In genomic region chr1:12428334-12428733, GRCh38 we compare ENCODE assay signal across 19 cellular contexts.
DNase-seq lines count a peak whose midpoint lies in the region; ATAC-seq, FAIRE-seq and TF ChIP-seq lines count a peak whose summit lies in the region.
"Had no signal": no experiment of that assay in that cellular context is flagged by ENCODE, and none has a peak within 500 bp of the region (broad histone marks: within the 10 kb centered on the region; RNA-seq: fewer than 3 reads in every experiment).

No MANE protein-coding gene starts in this region.

- no peak for DNase-seq in activated naive CD8-positive, alpha-beta T cell treated with anti-CD3 and anti-CD28 coated beads, Interleukin-2, amount 10 ng/mL, durations not matched to agents 7 days and 5 days
- no peak for DNase-seq in activated naive CD8-positive, alpha-beta T cell treated with anti-CD3 and anti-CD28 coated beads, Interleukin-2, amount 50 U/mL, for 24 hours
- no peak for DNase-seq in GM12878 (ENCODE audit: low read depth, low spot score)
- no peak for DNase-seq in neural crest cell (ENCODE audit: low read depth, low spot score)
- no peak for DNase-seq in H54 (ENCODE audit: insufficient read length, low spot score)
- no peak for DNase-seq in PC-9
- DNase-seq in SHP77 (lab: John Stamatoyannopoulos, UW), result no peak
- DNase-seq: 8988T, Caco-2, GM23248, HCEC 1CT had no signal

- POLR2A ChIA-PET in activated naive CD8-positive, alpha-beta T cell treated with anti-CD3 and anti-CD28 coated beads, Interleukin-2, amount 10 ng/mL, durations not matched to agents 7 days and 5 days (lab: Charles Lee), result no interaction called here
- POLR2A ChIA-PET in GM12878 (lab: Charles Lee), result no interaction called here
- POLR2A ChIA-PET in PC-9 (lab: Charles Lee; ENCODE audit: unreplicated experiment), result no interaction called here

- no peak for TF ChIP-seq EP300 in GM12878 (IDR thresholded peaks at IDR 0.05; ENCODE audit: borderline replicate concordance in 1 of 2, control insufficient read depth in 1 of 2, low read depth in 2 of 2, low read length in 2 of 2)

- RAD21 ChIA-PET in GM12878 (lab: Charles Lee; ENCODE audit: unreplicated experiment), result no interaction called here

- H3K79me2 ChIP-seq in GM12878 (ENCODE audit: control insufficient read depth, insufficient read depth, low read length), result no peaks in the 10 kb centered on the region
- H3K79me2 ChIP-seq in PC-9 (ENCODE audit: low read depth), result no peaks in the 10 kb centered on the region

- H3K9me2 ChIP-seq in PC-9 (ENCODE audit: insufficient read depth), result no peaks in the 10 kb centered on the region

- ATAC-seq in activated naive CD8-positive, alpha-beta T cell treated with anti-CD3 and anti-CD28 coated beads, Interleukin-2, amount 10 ng/mL, durations not matched to agents 7 days and 5 days (ENCODE audit: low read depth), result no peak
- no peak for ATAC-seq in activated naive CD8-positive, alpha-beta T cell treated with anti-CD3 and anti-CD28 coated beads, Interleukin-2, amount 50 U/mL, for 24 hours
- ATAC-seq in GM12878, result no peak
- ATAC-seq: HepG2 had no signal

- no peaks in the 10 kb centered on the region for H3K9me3 Mint-ChIP-seq in activated naive CD8-positive, alpha-beta T cell treated with anti-CD3 and anti-CD28 coated beads, Interleukin-2, amount 10 ng/mL, durations not matched to agents 7 days and 5 days
- H3K9me3 Mint-ChIP-seq in activated naive CD8-positive, alpha-beta T cell treated with anti-CD3 and anti-CD28 coated beads, Interleukin-2, amount 50 U/mL, for 24 hours, result no peaks in the 10 kb centered on the region
- H3K9me3 Mint-ChIP-seq in neural crest cell, result no peaks in the 10 kb centered on the region
- H3K9me3 Mint-ChIP-seq: CD14-positive monocyte, IgD-negative memory B cell had no signal

- H3K4me3 Mint-ChIP-seq in activated naive CD8-positive, alpha-beta T cell treated with anti-CD3 and anti-CD28 coated beads, Interleukin-2, amount 10 ng/mL, durations not matched to agents 7 days and 5 days, result no peak overlapping the region
- no peak overlapping the region for H3K4me3 Mint-ChIP-seq in activated naive CD8-positive, alpha-beta T cell treated with anti-CD3 and anti-CD28 coated beads, Interleukin-2, amount 50 U/mL, for 24 hours
- H3K4me3 Mint-ChIP-seq in neural crest cell, result no peak overlapping the region
- H3K4me3 Mint-ChIP-seq: CD14-positive monocyte, IgD-negative memory B cell had no signal

- peaks cover 2% of the 10 kb centered on the region; the same call in 1 of the 2 replicates for H4K20me1 ChIP-seq in GM12878 (ENCODE audit: control insufficient read depth, insufficient read depth)
- H4K20me1 ChIP-seq in PC-9 (ENCODE audit: insufficient read depth), result no peaks in the 10 kb centered on the region
- H4K20me1 ChIP-seq: BLaER1 had no signal

- BruUV-seq in GM12878 (replicated peaks; lab: Mats Ljungman, UMichigan), result no TSS peak
- BruUV-seq in PC-9 (replicated peaks; lab: Mats Ljungman, UMichigan), result no TSS peak

- H3K4me2 ChIP-seq in GM12878 (ENCODE audit: control insufficient read depth, insufficient read depth) (no peak overlapping the region), PC-9 (no peak overlapping the region)
- H3K4me2 ChIP-seq: BLaER1 had no signal

- no peaks in the 10 kb centered on the region for H3F3A ChIP-seq in PC-9 (ENCODE audit: insufficient read depth, low read depth)

- H3K27ac ChIP-seq in GM12878 (ENCODE audit: control insufficient read depth, insufficient read depth) (no peak overlapping the region), PC-9 (no peak overlapping the region)
- H3K27ac ChIP-seq: BLaER1, GM23248 had no signal

- H3K36me3 ChIP-seq in GM12878 (ENCODE audit: control insufficient read depth in 2 of 2, insufficient read depth in 2 of 2, low read length in 1 of 2) (no peaks in the 10 kb centered on the region), PC-9 (ENCODE audit: low read depth) (no peaks in the 10 kb centered on the region)

- H3K27me3 Mint-ChIP-seq in activated naive CD8-positive, alpha-beta T cell treated with anti-CD3 and anti-CD28 coated beads, Interleukin-2, amount 10 ng/mL, durations not matched to agents 7 days and 5 days, result no peaks in the 10 kb centered on the region
- no peaks in the 10 kb centered on the region for H3K27me3 Mint-ChIP-seq in activated naive CD8-positive, alpha-beta T cell treated with anti-CD3 and anti-CD28 coated beads, Interleukin-2, amount 50 U/mL, for 24 hours
- no peaks in the 10 kb centered on the region for H3K27me3 Mint-ChIP-seq in neural crest cell (ENCODE audit: low read depth)
- H3K27me3 Mint-ChIP-seq: IgD-negative memory B cell had no signal

- intact Hi-C loops in GM12878 (cut with micrococcal nuclease; ENCODE audit: unreplicated experiment) (no loop called here), PC-9 (cut with micrococcal nuclease; ENCODE audit: unreplicated experiment) (no loop called here)

- SMC1A ChIA-PET in GM12878 (lab: Charles Lee; ENCODE audit: uncharacterized antibody, unreplicated experiment), result interaction anchor here (0.9 kb wide), 1 partner anchor 13 kb away, joined by 3 read pairs; no protein-coding TSS in a partner anchor

- H3K9ac ChIP-seq in GM12878 (ENCODE audit: control insufficient read depth, insufficient read depth, low read length), result no peak overlapping the region
- H3K9ac ChIP-seq: BLaER1, GM23248 had no signal

- peaks cover under 1% of the 10 kb centered on the region for H3K4me1 ChIP-seq in GM12878 (ENCODE audit: control insufficient read depth, insufficient read depth, low read length)
- H3K4me1 ChIP-seq in PC-9 (replicated peaks; ENCODE audit: insufficient read depth), result no peaks in the 10 kb centered on the region

- TF ChIP-seq CTCF in GM12878 (IDR thresholded peaks at IDR 0.05 in 2 of 3, conservative IDR thresholded peaks at IDR 0.05 in 1 of 3; ENCODE audit: control insufficient read depth in 2 of 3, extremely low read depth in 1 of 3, insufficient read depth in 1 of 3, low read depth in 3 of 3, low read length in 3 of 3), result no peak
- TF ChIP-seq CTCF in neural crest cell (conservative IDR thresholded peaks at IDR 0.05), result no peak
- no peak for TF ChIP-seq CTCF in PC-9 (conservative IDR thresholded peaks at IDR 0.05)

- H2AFZ ChIP-seq in GM12878 (ENCODE audit: control insufficient read depth, low read depth, low read length) (no peak overlapping the region), PC-9 (no peak overlapping the region)
- H2AFZ ChIP-seq: GM23248 had no signal

- H3K4me3 ChIP-seq in GM12878 (no peak overlapping the region), PC-9 (no peak overlapping the region)
- H3K4me3 ChIP-seq: BLaER1, GM23248 had no signal

- H3K9me3 ChIP-seq in GM12878 (replicated peaks; ENCODE audit: control insufficient read depth, insufficient read depth, low read length) (no peaks in the 10 kb centered on the region), PC-9 (ENCODE audit: insufficient read depth, low read depth) (no peaks in the 10 kb centered on the region)
- H3K9me3 ChIP-seq: BLaER1, Caco-2 had no signal

- FAIRE-seq in GM12878 (lab: Jason Lieb, UNC) (peak; percentile 35), H54 (lab: Jason Lieb, UNC) (no peak)
- FAIRE-seq: D721Med, G401.6, GM12892, GM18507, HepG2 had no signal

- peaks cover 31% of the 10 kb centered on the region for H3K36me3 Mint-ChIP-seq in activated naive CD8-positive, alpha-beta T cell treated with anti-CD3 and anti-CD28 coated beads, Interleukin-2, amount 10 ng/mL, durations not matched to agents 7 days and 5 days
- H3K36me3 Mint-ChIP-seq in activated naive CD8-positive, alpha-beta T cell treated with anti-CD3 and anti-CD28 coated beads, Interleukin-2, amount 50 U/mL, for 24 hours (ENCODE audit: low read depth), result peaks cover 32% of the 10 kb centered on the region
- no peaks in the 10 kb centered on the region for H3K36me3 Mint-ChIP-seq in neural crest cell (ENCODE audit: low read depth)

- TF ChIP-seq POLR2A in GM12878 (IDR thresholded peaks at IDR 0.05; ENCODE audit: low read depth, low read length) (no peak), H54 (IDR thresholded peaks at IDR 0.05; ENCODE audit: low read depth, low read length) (no peak)

- in situ Hi-C loops in GM12878 (cut with MboI), result no loop called here

- TF ChIP-seq RAD21 in GM12878 (IDR thresholded peaks at IDR 0.05; ENCODE audit: insufficient read depth, low read depth, low read length), result no peak

- no peaks in the 10 kb centered on the region for H3K27me3 ChIP-seq in GM12878 (replicated peaks in 1 of 2; ENCODE audit: control insufficient read depth in 2 of 2, insufficient read depth in 2 of 2, low read length in 1 of 2)
- H3K27me3 ChIP-seq in PC-9 (ENCODE audit: insufficient read depth, low read depth), result no peaks in the 10 kb centered on the region
- H3K27me3 ChIP-seq: BLaER1 had no signal

- peak overlapping the region; percentile 42 for H3K27ac Mint-ChIP-seq in activated naive CD8-positive, alpha-beta T cell treated with anti-CD3 and anti-CD28 coated beads, Interleukin-2, amount 10 ng/mL, durations not matched to agents 7 days and 5 days
- H3K27ac Mint-ChIP-seq in activated naive CD8-positive, alpha-beta T cell treated with anti-CD3 and anti-CD28 coated beads, Interleukin-2, amount 50 U/mL, for 24 hours, result no peak overlapping the region
- peak overlapping the region; percentile 36 for H3K27ac Mint-ChIP-seq in neural crest cell (ENCODE audit: unreplicated experiment)

- H3K4me1 Mint-ChIP-seq in activated naive CD8-positive, alpha-beta T cell treated with anti-CD3 and anti-CD28 coated beads, Interleukin-2, amount 10 ng/mL, durations not matched to agents 7 days and 5 days, result peaks cover 33% of the 10 kb centered on the region
- H3K4me1 Mint-ChIP-seq in activated naive CD8-positive, alpha-beta T cell treated with anti-CD3 and anti-CD28 coated beads, Interleukin-2, amount 50 U/mL, for 24 hours, result peaks cover 59% of the 10 kb centered on the region
- H3K4me1 Mint-ChIP-seq in neural crest cell, result peaks cover 16% of the 10 kb centered on the region

- 98% methylated on average over 4 of the region's 4 CpGs for WGBS in GM12878 (ENCODE audit: insufficient coverage, insufficient replicate concordance, low lambda C conversion rate, missing lambda C conversion rate)

- CTCF ChIA-PET in GM12878 (lab: Yijun Ruan, JAX) (interaction anchor here (2.0 kb wide), 1 partner anchor 21 kb away, joined by 5 read pairs; no protein-coding TSS in a partner anchor), PC-9 (lab: Charles Lee) (no interaction called here)

TF ChIP-seq in GM12878, 131 proteins besides CTCF, POLR2A, EP300 and RAD21 (continues in another document):
- TF ChIP-seq SIN3A (IDR thresholded peaks at IDR 0.05; ENCODE audit: low read depth, low read length) (no peak), NFIC (IDR thresholded peaks at IDR 0.05; ENCODE audit: low read depth, low read length) (no peak)
